In the genomic region with DNA sequence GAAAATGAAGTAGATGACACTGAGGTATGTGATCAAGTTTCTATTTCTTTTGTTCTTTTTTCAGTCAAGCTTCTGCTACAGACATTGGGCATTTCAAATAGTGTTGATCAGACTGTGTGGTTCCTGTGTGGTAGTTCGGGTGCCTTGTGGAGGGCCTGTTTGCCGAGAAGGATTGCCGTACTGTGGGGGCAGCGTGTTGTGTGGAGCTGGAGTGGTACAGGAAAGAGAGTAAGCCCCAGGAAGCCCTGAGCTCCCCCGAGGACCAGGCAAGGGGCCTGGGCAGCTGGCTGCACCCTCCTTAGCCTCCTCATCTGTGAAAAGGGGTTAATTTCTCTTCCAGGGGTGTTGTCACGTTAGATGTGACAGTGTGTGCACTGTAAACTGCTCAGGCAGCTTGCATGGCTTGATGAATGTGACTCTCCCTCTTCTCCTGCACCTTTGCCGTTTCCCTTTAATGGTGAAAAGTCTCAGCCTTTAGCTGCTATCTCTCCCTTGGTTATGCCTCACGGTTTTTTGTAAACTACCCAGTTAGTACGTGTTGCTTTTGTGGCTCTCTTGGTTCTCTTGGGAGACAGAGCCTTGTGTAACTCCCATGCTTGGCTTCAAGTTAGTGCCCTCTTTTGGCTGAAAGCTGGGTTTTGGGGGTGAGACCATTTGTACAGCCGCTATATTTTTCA, we compare ENCODE assay signal across 12 cellular contexts. TPM values are rescaled to one million over a fixed set of nuclear protein-coding genes. Genes with fewer than 3 reads are reported as not detected.
DNase-seq lines count a peak whose midpoint lies in the region; ATAC-seq lines count a peak whose summit lies in the region.
"Had no signal": no experiment of that assay in that cellular context is flagged by ENCODE, and none has a peak within 500 bp of the region (broad histone marks: within the 10 kb centered on the region; RNA-seq: fewer than 3 reads in every experiment).

No MANE protein-coding gene starts in this region.

- H3K4me3 ChIP-seq in skeletal muscle satellite cell (ENCODE audit: low read length): no peak overlapping the region
- H3K4me3 ChIP-seq: tibial nerve had no signal

- peaks cover 60% of the 10 kb centered on the region for H3K4me1 Mint-ChIP-seq in activated CD4-positive, alpha-beta memory T cell treated with anti-CD3 and anti-CD28 coated beads for 36 hours (ENCODE audit: low read depth)

- peaks cover 45% of the 10 kb centered on the region for H3K4me1 ChIP-seq in skeletal muscle satellite cell (ENCODE audit: control insufficient read depth, insufficient read depth, low read length)

- H3K9ac ChIP-seq in skeletal muscle satellite cell (ENCODE audit: low read depth, low read length): no peak overlapping the region

- no peaks in the 10 kb centered on the region for H3K27me3 ChIP-seq in skeletal muscle satellite cell (ENCODE audit: control insufficient read depth, insufficient read depth, low read length)
- H3K27me3 ChIP-seq: tibial nerve had no signal

- peaks cover 61% of the 10 kb centered on the region for H3K36me3 Mint-ChIP-seq in activated CD4-positive, alpha-beta memory T cell treated with anti-CD3 and anti-CD28 coated beads for 36 hours

- no peak for ATAC-seq in GM18520 (IDR thresholded peaks at IDR 0.05; ENCODE audit: unreplicated experiment)

- H3K27ac Mint-ChIP-seq in activated CD4-positive, alpha-beta memory T cell treated with anti-CD3 and anti-CD28 coated beads for 36 hours: peak overlapping the region; percentile 44

- CTCF ChIA-PET in activated CD4-positive, alpha-beta memory T cell treated with anti-CD3 and anti-CD28 coated beads for 36 hours (lab: Charles Lee): interaction anchor here (0.7 kb wide), 1 partner anchor 13 kb away, joined by 3 read pairs; no protein-coding TSS in a partner anchor

- peak overlapping the region; percentile 16 for H3K4me2 ChIP-seq in skeletal muscle satellite cell (ENCODE audit: low read length)

- DNase-seq in activated CD8-positive, alpha-beta memory T cell treated with anti-CD3 and anti-CD28 coated beads for 24 hours: peak; percentile 53
- no peak for DNase-seq in activated CD8-positive, alpha-beta memory T cell treated with anti-CD3 and anti-CD28 coated beads, Interleukin-2, amount 50 U/mL, for 48 hours
- DNase-seq in activated CD4-positive, alpha-beta memory T cell treated with anti-CD3 and anti-CD28 coated beads for 36 hours: no peak
- DNase-seq in fibroblast of gingiva (ENCODE audit: low read depth) (peak; percentile 59), NCI-H1436 (lab: John Stamatoyannopoulos, UW) (no peak), COR-L47 (lab: John Stamatoyannopoulos, UW) (no peak)
- DNase-seq: effector CD8-positive, alpha-beta T cell; NCI-H748 treated with DMSO at 0.1 percent for 48 hours; SW 1271 had no signal

- H3K36me3 ChIP-seq in skeletal muscle satellite cell (ENCODE audit: insufficient read depth, low read length): peaks cover 57% of the 10 kb centered on the region

- H3K4me3 Mint-ChIP-seq in activated CD4-positive, alpha-beta memory T cell treated with anti-CD3 and anti-CD28 coated beads for 36 hours: no peak overlapping the region

- no peaks in the 10 kb centered on the region for H3K9me3 Mint-ChIP-seq in activated CD4-positive, alpha-beta memory T cell treated with anti-CD3 and anti-CD28 coated beads for 36 hours

- H3K27me3 Mint-ChIP-seq in activated CD4-positive, alpha-beta memory T cell treated with anti-CD3 and anti-CD28 coated beads for 36 hours: no peaks in the 10 kb centered on the region

- H3K9me3 ChIP-seq in skeletal muscle satellite cell (replicated peaks; ENCODE audit: low read length): no peaks in the 10 kb centered on the region
- H3K9me3 ChIP-seq: tibial nerve had no signal

- POLR2A ChIA-PET in activated CD4-positive, alpha-beta memory T cell treated with anti-CD3 and anti-CD28 coated beads for 36 hours (lab: Charles Lee): interaction anchor here (0.6 kb wide), 1 partner anchor 701 kb away, joined by 3 read pairs; no protein-coding TSS in a partner anchor

- intact Hi-C loops in activated CD4-positive, alpha-beta memory T cell treated with anti-CD3 and anti-CD28 coated beads for 36 hours (cut with micrococcal nuclease): no loop called here

RNA-seq across cellular contexts. Expression of a gene that starts 19.5 kb away (rescaled TPM):
- total RNA-seq in activated CD4-positive, alpha-beta memory T cell treated with anti-CD3 and anti-CD28 coated beads for 36 hours: 10 to 100 TPM; 14.7 to 15.9 TPM
- 9.0 and 10.1 TPM in 2 replicates for total RNA-seq in skeletal muscle satellite cell (2012; rRNA removed)

Comparison
In these comparisons a context has a peak if more than half of its experiments do, and no peak if none do; other contexts are left out.
1. DNase-seq: peak in activated CD8-positive, alpha-beta memory T cell treated with anti-CD3 and anti-CD28 coated beads for 24 hours (single experiment) and fibroblast of gingiva (single experiment); none in activated CD8-positive, alpha-beta memory T cell treated with anti-CD3 and anti-CD28 coated beads, Interleukin-2, amount 50 U/mL, for 48 hours (single experiment), activated CD4-positive, alpha-beta memory T cell treated with anti-CD3 and anti-CD28 coated beads for 36 hours (single experiment), NCI-H1436 (single experiment) and COR-L47 (single experiment).